8 cellular contexts compared by ENCODE assay signal in genomic region chr14:106372870-106373657, GRCh38.
A peak's percentile ranks its signal among the peaks of the same experiment; 100 is the strongest.
DNase-seq lines count a peak whose midpoint lies in the region; ATAC-seq and TF ChIP-seq lines count a peak whose summit lies in the region.

No MANE protein-coding gene starts in this region.

- ATAC-seq in HG02970 (IDR thresholded peaks at IDR 0.05; ENCODE audit: low FRiP score, unreplicated experiment): peak; percentile 76
- ATAC-seq in left ventricle myocardium superior: no peak
- no peak for ATAC-seq in HG03442 (IDR thresholded peaks at IDR 0.05; ENCODE audit: unreplicated experiment)
- ATAC-seq in HG03520 (IDR thresholded peaks at IDR 0.05; ENCODE audit: unreplicated experiment): no peak

- peak; percentile 99 for TF ChIP-seq CTCF in GM10248 (IDR thresholded peaks at IDR 0.05; ENCODE audit: control extremely low read depth, extremely low read depth, low read depth, missing control alignments)

- CTCF ChIA-PET in GM10248 (lab: Yijun Ruan, JAX): interaction anchor here (0.7 to 10.3 kb wide), 32 partner anchors 12 to 840 kb away, joined by 3 to 185 read pairs (median 6); no protein-coding TSS in a partner anchor

- intact Hi-C loops in left ventricle myocardium superior (cut with micrococcal nuclease): no loop called here

- DNase-seq in GM10248 (ENCODE audit: extremely low spot score) (peak; percentile 76), NCI-H748 treated with DMSO at 0.1 percent for 48 hours (lab: John Stamatoyannopoulos, UW) (peak; percentile 38), activated T-cell treated with anti-CD3 and anti-CD28 coated beads for 1 hour (ENCODE audit: low read depth) (peak; percentile 70), left ventricle myocardium superior (peak; percentile 62)
- peak; percentile 60 to 77 (median 71) for DNase-seq in stimulated activated CD4-positive, alpha-beta T cell treated with anti-CD3 and anti-CD28 coated beads, TNF-alpha, amount 100 ng/mL, for 48 hours (ENCODE audit: low read depth in 3 of 3)

- POLR2A ChIA-PET in GM10248 (lab: Yijun Ruan, JAX): no interaction called here
